7 cellular contexts compared by ENCODE assay signal in genomic region chrX:54358424-54359211, GRCh38. TPM values are rescaled to one million over a fixed set of nuclear protein-coding genes. Genes with fewer than 3 reads are reported as not detected.
DNase-seq lines count a peak whose midpoint lies in the region; ATAC-seq lines count a peak whose summit lies in the region.

No MANE protein-coding gene starts in this region.

- no peak overlapping the region for H3K9ac ChIP-seq in GM23248
- H3K9ac ChIP-seq in muscle layer of colon (ENCODE audit: low read length) = no peak overlapping the region

- no peaks in the 10 kb centered on the region for H3K36me3 ChIP-seq in GM23248 (ENCODE audit: low read depth)
- H3K36me3 ChIP-seq in esophagus (ENCODE audit: control insufficient read depth in 2 of 2, insufficient read depth in 2 of 2, low read length in 1 of 2) = no peaks in the 10 kb centered on the region
- H3K36me3 ChIP-seq in muscle layer of colon (ENCODE audit: insufficient read depth, low read length) = no peaks in the 10 kb centered on the region

- H3K79me2 ChIP-seq in GM23248 (ENCODE audit: insufficient read depth) = no peaks in the 10 kb centered on the region

- in situ Hi-C loops in GM23248 (cut with MboI) = no loop called here

- H3K4me2 ChIP-seq in GM23248 (ENCODE audit: unreplicated experiment) = no peak overlapping the region

- no peaks in the 10 kb centered on the region for H3K9me2 ChIP-seq in GM23248 (ENCODE audit: insufficient read depth)

- peak; percentile 35 for DNase-seq in GM23248
- DNase-seq in NCI-H2196 treated with DMSO at 0.1 percent for 48 hours (lab: John Stamatoyannopoulos, UW; ENCODE audit: unreplicated experiment) = peak; percentile 50
- DNase-seq in activated T-cell treated with anti-CD3 and anti-CD28 coated beads for 4 hours = peak; percentile 23
- DNase-seq in stimulated activated naive CD8-positive, alpha-beta T cell treated with anti-CD3 and anti-CD28 coated beads, Interleukin-15, Interleukin-2, amounts not matched to agents 100 U/mL and 50 U/mL, for 24 hours = peak; percentile 43
- DNase-seq in NAMALWA (ENCODE audit: low spot score) = no peak

- H3K27me3 ChIP-seq in GM23248 (replicated peaks; ENCODE audit: insufficient read depth) (no peaks in the 10 kb centered on the region), esophagus (ENCODE audit: control insufficient read depth in 1 of 2, insufficient read depth in 2 of 2, low read length in 2 of 2) (peaks cover 0 to 6% of the 10 kb centered on the region in 2 donors), muscle layer of colon (ENCODE audit: control insufficient read depth in 1 of 2, insufficient read depth in 2 of 2, low read length in 2 of 2) (no peaks in the 10 kb centered on the region)

- peak overlapping the region; percentile 84 for H2AFZ ChIP-seq in GM23248

- peak overlapping the region; percentile 71 for H3K4me3 ChIP-seq in GM23248
- H3K4me3 ChIP-seq in esophagus (ENCODE audit: low read depth in 1 of 2, low read length in 2 of 2) = peak overlapping the region; percentile 45 to 52
- H3K4me3 ChIP-seq in muscle layer of colon (ENCODE audit: low read depth in 1 of 2, low read length in 2 of 2) = peak overlapping the region; percentile 53 to 64

- WGBS in GM23248 (ENCODE audit: low coverage in 1 of 2, low lambda C conversion rate in 2 of 2, missing lambda C conversion rate in 2 of 2), 2 experiments = 6 to 15% methylated on average over 17 to 35 of the region's 54 CpGs
- 7 to 45% methylated on average over 54 of the region's 54 CpGs for WGBS in esophagus, 2 donors

- no peaks in the 10 kb centered on the region for H3F3A ChIP-seq in GM23248 (ENCODE audit: insufficient read depth)

- no peaks in the 10 kb centered on the region for H4K20me1 ChIP-seq in GM23248 (ENCODE audit: insufficient read depth)

- H3K27ac ChIP-seq in GM23248 (no peak overlapping the region), esophagus (ENCODE audit: low read depth in 2 of 2, low read length in 1 of 2) (peak overlapping the region; percentile 35 to 67), muscle layer of colon (ENCODE audit: low read depth, low read length) (no peak overlapping the region)

- no peaks in the 10 kb centered on the region for H3K4me1 ChIP-seq in GM23248 (ENCODE audit: insufficient read depth)
- H3K4me1 ChIP-seq in esophagus (ENCODE audit: control insufficient read depth in 2 of 2, insufficient read depth in 2 of 2, low read length in 1 of 2) = peaks cover 0 to 4% of the 10 kb centered on the region in 2 donors
- no peaks in the 10 kb centered on the region for H3K4me1 ChIP-seq in muscle layer of colon (ENCODE audit: insufficient read depth, low read length)

- H3K9me3 ChIP-seq in GM23248 (ENCODE audit: low read depth) (no peaks in the 10 kb centered on the region), esophagus (ENCODE audit: control insufficient read depth in 2 of 2, insufficient read depth in 1 of 2, low read depth in 1 of 2, low read length in 1 of 2) (no peaks in the 10 kb centered on the region), muscle layer of colon (ENCODE audit: low read length) (no peaks in the 10 kb centered on the region)

- peak; percentile 53 for ATAC-seq in stimulated activated naive CD8-positive, alpha-beta T cell treated with anti-CD3 and anti-CD28 coated beads, Interleukin-15, Interleukin-2, amounts not matched to agents 100 U/mL and 50 U/mL, for 24 hours

RNA-seq across cellular contexts. Expression of gene WNK3, which starts 0.8 kb away (rescaled TPM):
- total RNA-seq in GM23248 (2014; rRNA removed; shearing (Covaris generic)) = 0.43 and 0.63 TPM in 2 replicates
- 0.29 and 0.39 TPM in 2 replicates for polyA plus RNA-seq in GM23248 (2016; fragmentation: Nextera tagmentation; extraction: Ambion mirVana)
- under 1 TPM; 0.09 to 0.18 TPM for polyA plus RNA-seq in esophagus

Comparison
In these comparisons a context has a peak if more than half of its experiments do, and no peak if none do; other contexts are left out.
1. H3K27ac ChIP-seq: peak in esophagus (2 of 2); none in GM23248 (single experiment) and muscle layer of colon (single experiment).
2. Peak in every context shown above with its lines, with median percentiles within 50 percentile points of each other: H3K4me3 ChIP-seq.